6 cellular contexts compared by ENCODE assay signal in genomic region chr2:74442483-74443297, GRCh38. TPM values are rescaled to one million over a fixed set of nuclear protein-coding genes. Genes with fewer than 3 reads are reported as not detected.
A peak's percentile ranks its signal among the peaks of the same experiment; 100 is the strongest.
DNase-seq lines count a peak whose midpoint lies in the region; ATAC-seq and TF ChIP-seq lines count a peak whose summit lies in the region.
"Not testable (repeated sequence)": the region's sequence is repeated elsewhere in the genome, so short reads cannot be mapped to it uniquely, and the experiment has no call there.

No MANE protein-coding gene starts in this region.

- intact Hi-C loops in activated CD8-positive, alpha-beta T cell treated with anti-CD3 and anti-CD28 coated beads for 36 hours (cut with micrococcal nuclease); dorsolateral prefrontal cortex (cut with DNase I): not testable (repeated sequence)

- not testable (repeated sequence) for H4K8ac ChIP-seq in H9 (replicated peaks; ENCODE audit: insufficient read length, low read depth, low read length)

- H3K9me3 Mint-ChIP-seq in H9; activated CD8-positive, alpha-beta T cell treated with anti-CD3 and anti-CD28 coated beads for 36 hours; neural progenitor cell: not testable (repeated sequence)

- POLR2A ChIA-PET in activated CD8-positive, alpha-beta T cell treated with anti-CD3 and anti-CD28 coated beads for 36 hours (lab: Charles Lee): interaction anchor here (0.8 to 1.3 kb wide), 3 partner anchors 12 to 237 kb away, joined by 3 to 5 read pairs (median 4); partner anchors contain the start of gene INO80B

- peaks cover 11% of the 10 kb centered on the region for H3K23me2 ChIP-seq in H9 (ENCODE audit: insufficient read length, low read depth, low read length, poor library complexity, severe bottlenecking)

- not testable (repeated sequence) for H2BK12ac ChIP-seq in H9 (ENCODE audit: insufficient read length, low read depth, low read length)

- H3K56ac ChIP-seq in H9 (ENCODE audit: insufficient read length, low read depth, low read length): not testable (repeated sequence)

- peak overlapping the region; percentile 37 to 98 (median 95); a peak in 5 of 7 replicates for H3K27ac Mint-ChIP-seq in H9
- H3K27ac Mint-ChIP-seq in activated CD8-positive, alpha-beta T cell treated with anti-CD3 and anti-CD28 coated beads for 36 hours; neural progenitor cell: not testable (repeated sequence)

- not testable (repeated sequence) for H2AK5ac ChIP-seq in H9 (ENCODE audit: insufficient read length, low read length)

- TF ChIP-seq CTCF in H9 (conservative IDR thresholded peaks at IDR 0.05) (0 out of 3 replicates have a peak, but pooled peaks have one; percentile 6), neural progenitor cell (IDR thresholded peaks at IDR 0.05) (peak; percentile 1)
- not testable (repeated sequence) for TF ChIP-seq CTCF in activated CD8-positive, alpha-beta T cell treated with anti-CD3 and anti-CD28 coated beads for 36 hours (IDR thresholded peaks at IDR 0.05); dorsolateral prefrontal cortex (IDR thresholded peaks at IDR 0.05 in 54 of 56, conservative IDR thresholded peaks at IDR 0.05 in 2 of 56; ENCODE audit: low read depth in 1 of 56, partially characterized antibody in 56 of 56); thoracic aorta (IDR thresholded peaks at IDR 0.05)

- WGBS in H9 (ENCODE audit: extremely low coverage, insufficient read length, low lambda C conversion rate): no CpG with 5 or more reads among the region's 16 CpGs

- peaks cover 4 to 16% (median 14%) of the 10 kb centered on the region in 3 experiments for H3K36me3 Mint-ChIP-seq in H9 (ENCODE audit: insufficient read depth in 1 of 3, low read depth in 3 of 3)
- not testable (repeated sequence) for H3K36me3 Mint-ChIP-seq in activated CD8-positive, alpha-beta T cell treated with anti-CD3 and anti-CD28 coated beads for 36 hours (ENCODE audit: low read depth); neural progenitor cell

- H3K18ac ChIP-seq in H9 (ENCODE audit: insufficient read length, low read depth, low read length): not testable (repeated sequence)

- H3K4me2 ChIP-seq in H9 (ENCODE audit: insufficient read depth, insufficient read length, low read length): peak overlapping the region; percentile 80
- peak overlapping the region; percentile 98 for H3K4me2 ChIP-seq in neural progenitor cell

- H3K4me3 ChIP-seq in dorsolateral prefrontal cortex (peak overlapping the region in 39 of 59 donors; percentile 35 to 91 (median 65)), iPS-18c (ENCODE audit: insufficient read depth, low read depth, low read length) (peak overlapping the region; percentile 92), neural progenitor cell (peak overlapping the region; percentile 77), thoracic aorta (peak overlapping the region; percentile 72)

- not testable (repeated sequence) for H3K14ac ChIP-seq in H9 (ENCODE audit: insufficient read depth, low read length)

- DNase-seq in H9; activated CD8-positive, alpha-beta T cell treated with anti-CD3 and anti-CD28 coated beads for 36 hours; dorsolateral prefrontal cortex; neural progenitor cell (ENCODE audit: low spot score); thoracic aorta (ENCODE audit: low spot score): not testable (repeated sequence)

- H3K4me3 Mint-ChIP-seq in H9 (peak overlapping the region; percentile 95 to 99), neural progenitor cell (peak overlapping the region; percentile 92)
- peak overlapping the region; percentile 47 for H3K4me3 Mint-ChIP-seq in activated CD8-positive, alpha-beta T cell treated with anti-CD3 and anti-CD28 coated beads for 36 hours

- H3F3A ChIP-seq in neural progenitor cell (ENCODE audit: low read depth): peaks cover 39% of the 10 kb centered on the region

- H3K4me1 ChIP-seq in H9 (ENCODE audit: insufficient read depth, low read length): not testable (repeated sequence)
- H3K4me1 ChIP-seq in neural progenitor cell (peaks cover 18% of the 10 kb centered on the region), thoracic aorta (ENCODE audit: control insufficient read depth in 1 of 2, low read depth in 2 of 2) (peaks cover 3 to 48% of the 10 kb centered on the region in 2 donors)

- not testable (repeated sequence) for H3K36me3 ChIP-seq in neural progenitor cell, thoracic aorta

- H3K4me1 Mint-ChIP-seq in H9 (peaks cover 23 to 25% of the 10 kb centered on the region in 2 experiments), neural progenitor cell (peaks cover 29% of the 10 kb centered on the region)
- not testable (repeated sequence) for H3K4me1 Mint-ChIP-seq in activated CD8-positive, alpha-beta T cell treated with anti-CD3 and anti-CD28 coated beads for 36 hours (ENCODE audit: low read depth)

- H3K27me3 ChIP-seq in H9 (ENCODE audit: insufficient read depth, low read length); thoracic aorta (replicated peaks; ENCODE audit: insufficient read depth): not testable (repeated sequence)
- H3K27me3 ChIP-seq in dorsolateral prefrontal cortex: peaks cover 0 to 36% (median 12%) of the 10 kb centered on the region in 45 donors
- H3K27me3 ChIP-seq in neural progenitor cell: peaks cover 22% of the 10 kb centered on the region

- not testable (repeated sequence) for ATAC-seq in activated CD8-positive, alpha-beta T cell treated with anti-CD3 and anti-CD28 coated beads for 36 hours; thoracic aorta (ENCODE audit: insufficient number of reproducible peaks, low FRiP score, low read depth)

- H2AFZ ChIP-seq in H9 (ENCODE audit: low read length): peak overlapping the region; percentile 48
- H2AFZ ChIP-seq in neural progenitor cell (replicated peaks): peak overlapping the region; percentile 92

- CTCF ChIA-PET in activated CD8-positive, alpha-beta T cell treated with anti-CD3 and anti-CD28 coated beads for 36 hours (lab: Charles Lee): interaction anchor here (0.8 to 1.3 kb wide), 3 partner anchors 11 to 146 kb away, joined by 3 to 4 read pairs (median 3); no protein-coding TSS in a partner anchor

- H3K23ac ChIP-seq in H9 (ENCODE audit: insufficient read length, low read depth, low read length): not testable (repeated sequence)

- peak overlapping the region; percentile 13 for H3K27ac ChIP-seq in H9 (ENCODE audit: insufficient read length, low read depth, low read length)
- peak overlapping the region in 38 of 59 donors; percentile 70 to 99 (median 96) for H3K27ac ChIP-seq in dorsolateral prefrontal cortex
- not testable (repeated sequence) for H3K27ac ChIP-seq in neural progenitor cell, thoracic aorta

- H2BK5ac ChIP-seq in H9 (ENCODE audit: insufficient read length, low read length): not testable (repeated sequence)

- not testable (repeated sequence) for H3K9me3 ChIP-seq in H9 (ENCODE audit: control insufficient read depth, low read depth, low read length); iPS-18c (ENCODE audit: control insufficient read depth, insufficient read depth, low read length); neural progenitor cell (ENCODE audit: low read depth); thoracic aorta

- not testable (repeated sequence) for H2BK120ac ChIP-seq in H9 (ENCODE audit: low read depth, low read length, poor library complexity, severe bottlenecking)

- peak overlapping the region; percentile 15 for H3K9ac ChIP-seq in H9 (ENCODE audit: extremely low read depth, insufficient read length, low read length)
- H3K9ac ChIP-seq in neural progenitor cell: not testable (repeated sequence)

- H2BK15ac ChIP-seq in H9 (ENCODE audit: low read depth, low read length): not testable (repeated sequence)

- H3K27me3 Mint-ChIP-seq in H9 (ENCODE audit: low read depth) (peaks cover 20% of the 10 kb centered on the region), neural progenitor cell (ENCODE audit: insufficient read depth, low read depth) (peaks cover 24% of the 10 kb centered on the region)
- H3K27me3 Mint-ChIP-seq in activated CD8-positive, alpha-beta T cell treated with anti-CD3 and anti-CD28 coated beads for 36 hours: peaks cover 30% of the 10 kb centered on the region

- not testable (repeated sequence) for H3K4ac ChIP-seq in H9 (ENCODE audit: low read depth, low read length)

- not testable (repeated sequence) for H3K79me1 ChIP-seq in H9 (ENCODE audit: insufficient read depth, low read depth, low read length, poor library complexity, severe bottlenecking)

- H4K20me1 ChIP-seq in H9 (ENCODE audit: control insufficient read depth, insufficient read depth, insufficient read length): not testable (repeated sequence)
- H4K20me1 ChIP-seq in neural progenitor cell (ENCODE audit: low read depth): peaks cover 14% of the 10 kb centered on the region

- H3K79me2 ChIP-seq in H9 (ENCODE audit: insufficient read depth, low read length): peaks cover 18% of the 10 kb centered on the region; the same call in 1 of the 2 replicates
- H3K79me2 ChIP-seq in neural progenitor cell (ENCODE audit: low read depth): peaks cover 23% of the 10 kb centered on the region

- not testable (repeated sequence) for H3T11ph ChIP-seq in H9 (ENCODE audit: low read length)

- H2BK20ac ChIP-seq in H9 (ENCODE audit: low read depth, low read length, poor library complexity, severe bottlenecking): not testable (repeated sequence)

- not testable (repeated sequence) for H4K91ac ChIP-seq in H9 (ENCODE audit: insufficient read length, low read depth, low read length)

- H4K5ac ChIP-seq in H9 (ENCODE audit: insufficient read length, low read depth, low read length): not testable (repeated sequence)

RNA-seq across cellular contexts. Expression of gene RTKN, which starts 1.0 kb away (rescaled TPM):
- total RNA-seq in H9 (2021) (87.1 and 90.9 TPM in 2 replicates), dorsolateral prefrontal cortex (100 to 1,000 TPM in 39 of 120 experiments, 10 to 100 TPM in 81; 17.0 to 289 (median 84.0) TPM), neural progenitor cell (ENCODE audit: low replicate concordance) (11.4 and 40.0 TPM in 2 replicates), thoracic aorta (10 to 100 TPM; 23.2 to 25.6 TPM)
- total RNA-seq in activated CD8-positive, alpha-beta T cell treated with anti-CD3 and anti-CD28 coated beads for 36 hours: 1 to 10 TPM; 1.2 to 1.6 TPM

RNA-seq across cellular contexts. Expression of gene INO80B, which starts 12.2 kb away (rescaled TPM):
- total RNA-seq in H9 (2021): 17.6 and 22.6 TPM in 2 replicates
- total RNA-seq in activated CD8-positive, alpha-beta T cell treated with anti-CD3 and anti-CD28 coated beads for 36 hours: 10 to 100 TPM; 23.9 to 24.2 TPM
- 10 to 100 TPM; 28.3 to 66.9 (median 46.9) TPM for total RNA-seq in dorsolateral prefrontal cortex
- 8.7 and 15.9 TPM in 2 replicates for total RNA-seq in neural progenitor cell (ENCODE audit: low replicate concordance)
- total RNA-seq in thoracic aorta: 10 to 100 TPM; 15.4 to 17.8 TPM

RNA-seq across cellular contexts. Expression of gene WBP1, which starts 15.5 kb away (rescaled TPM):
- 80.7 and 82.1 TPM in 2 replicates for total RNA-seq in H9 (2021)
- total RNA-seq in activated CD8-positive, alpha-beta T cell treated with anti-CD3 and anti-CD28 coated beads for 36 hours: 10 to 100 TPM; 20.3 to 23.0 TPM
- 100 to 1,000 TPM in 5 of 120 experiments, 10 to 100 TPM in 115; 55.2 to 111 (median 78.3) TPM for total RNA-seq in dorsolateral prefrontal cortex
- total RNA-seq in neural progenitor cell (ENCODE audit: low replicate concordance): 38.2 and 132 TPM in 2 replicates
- total RNA-seq in thoracic aorta: 10 to 100 TPM; 27.4 to 47.1 TPM

RNA-seq across cellular contexts. Expression of gene WDR54, which starts 21.2 kb away (rescaled TPM):
- total RNA-seq in H9 (2021) (65.0 and 66.4 TPM in 2 replicates), dorsolateral prefrontal cortex (10 to 100 TPM in 119 of 120 experiments, 1 to 10 TPM in 1; 9.3 to 42.7 (median 26.3) TPM), neural progenitor cell (ENCODE audit: low replicate concordance) (88.1 and 138 TPM in 2 replicates), thoracic aorta (1 to 10 TPM; 6.1 to 6.2 TPM)
- total RNA-seq in activated CD8-positive, alpha-beta T cell treated with anti-CD3 and anti-CD28 coated beads for 36 hours: 100 to 1,000 TPM; 129 to 132 TPM

RNA-seq across cellular contexts. Expression of gene C2orf81, which starts 21.3 kb away (rescaled TPM):
- total RNA-seq in H9 (2021) (2.4 and 3.5 TPM in 2 replicates), dorsolateral prefrontal cortex (1 to 10 TPM; 2.6 to 9.8 (median 5.6) TPM), neural progenitor cell (ENCODE audit: low replicate concordance) (1.8 and 6.0 TPM in 2 replicates), thoracic aorta (1 to 10 TPM; 1.7 to 1.9 TPM)
- 1 to 10 TPM; 2.6 to 3.9 TPM for total RNA-seq in activated CD8-positive, alpha-beta T cell treated with anti-CD3 and anti-CD28 coated beads for 36 hours

Comparison
In these comparisons a context has a peak if more than half of its experiments do, and no peak if none do; other contexts are left out.
1. H3K4me3 Mint-ChIP-seq: peak in every context shown above with its lines; median percentile 97 in H9; 92 in neural progenitor cell; 47 in activated CD8-positive, alpha-beta T cell treated with anti-CD3 and anti-CD28 coated beads for 36 hours.